ENCODE assay signal across 1 cellular context in genomic region chr19:55166530-55167268, GRCh38.
TF ChIP-seq lines count a peak whose summit lies in the region.

Gene DNAAF3 (minus strand): TSS chr19:55166613. CDS start chr19:55166413, 200 bp downstream.

TF ChIP-seq in K562, 482 proteins besides CTCF, POLR2A, EP300 and RAD21 (continued from another document and continues in another):
- TF ChIP-seq ZBTB9 (CRISPR knock-in tag; IDR thresholded peaks at IDR 0.05) (peak; percentile 60; the same call in 1 of the 2 replicates), YY1 (IDR thresholded peaks at IDR 0.05; ENCODE audit: borderline replicate concordance in 1 of 3, control insufficient read depth in 1 of 3, extremely low read depth in 1 of 3, insufficient read depth in 3 of 3, insufficient read length in 1 of 3, insufficient replicate concordance in 2 of 3, low read depth in 1 of 3, low read length in 2 of 3) (peak in 1 of 3 experiments; percentile 45), TEAD2 (tag; IDR thresholded peaks at IDR 0.05) (no peak), ZNF280A (IDR thresholded peaks at IDR 0.05; ENCODE audit: low read depth, partially characterized antibody) (no peak), TSC22D4 (tag; IDR thresholded peaks at IDR 0.05) (no peak), E2F8 (IDR thresholded peaks at IDR 0.05; ENCODE audit: low read depth, partially characterized antibody) (no peak), ZNF57 (CRISPR knock-in tag; IDR thresholded peaks at IDR 0.05) (no peak), BRCA1 (IDR thresholded peaks at IDR 0.05) (no peak), BRCA1 (CRISPR knock-in tag; IDR thresholded peaks at IDR 0.05) (no peak), MAX (CRISPR knock-in tag; IDR thresholded peaks at IDR 0.05) (peak; percentile 49; the same call in 1 of the 2 replicates), ZMIZ1 (IDR thresholded peaks at IDR 0.05; ENCODE audit: low read depth in 2 of 2, low read length in 2 of 2) (no peak), ZBED1 (IDR thresholded peaks at IDR 0.05) (no peak), CLOCK (CRISPR knock-in tag; IDR thresholded peaks at IDR 0.05; ENCODE audit: borderline replicate concordance) (no peak), RREB1 (CRISPR knock-in tag; IDR thresholded peaks at IDR 0.05) (0 out of 2 replicates have a peak, but pooled peaks have one; percentile 80), ILF3 (IDR thresholded peaks at IDR 0.05; ENCODE audit: borderline replicate concordance) (no peak), ZNF592 (IDR thresholded peaks at IDR 0.05) (no peak), ZFP1 (CRISPR knock-in tag; IDR thresholded peaks at IDR 0.05) (no peak), ARID3B (CRISPR knock-in tag; IDR thresholded peaks at IDR 0.05; ENCODE audit: borderline replicate concordance) (peak; percentile 64; the same call in 1 of the 2 replicates), FUS (optimal IDR thresholded peaks at IDR 0.05; ENCODE audit: low read depth, low read length) (no peak), MEF2D (tag; conservative IDR thresholded peaks at IDR 0.05; ENCODE audit: low read depth) (no peak), ZNF583 (CRISPR knock-in tag; IDR thresholded peaks at IDR 0.05) (0 out of 2 replicates have a peak, but pooled peaks have one; percentile 67), E2F1 (CRISPR knock-in tag; IDR thresholded peaks at IDR 0.05) (no peak; the same call in 1 of the 2 replicates), EZH2 (IDR thresholded peaks at IDR 0.05; ENCODE audit: borderline replicate concordance, low read depth, low read length) (no peak), ZBTB8A (IDR thresholded peaks at IDR 0.05; ENCODE audit: partially characterized antibody) (no peak)
